ENCODE assay signal across 21 cellular contexts in genomic region chr1:59406437-59407164, GRCh38.
"Had no signal": no experiment of that assay in that cellular context is flagged by ENCODE, and none has a peak within 500 bp of the region (broad histone marks: within the 10 kb centered on the region; RNA-seq: fewer than 3 reads in every experiment).

No MANE protein-coding gene starts in this region.

- H2AFZ ChIP-seq: neural progenitor cell had no signal

- H3K27me3 ChIP-seq: colonic mucosa, esophagus squamous epithelium, gastroesophageal sphincter, neural progenitor cell, ovary, tibial artery, upper lobe of right lung, vagina had no signal

- H3K4me1 ChIP-seq: colonic mucosa, left ventricle myocardium inferior, vagina had no signal

- H3K4me3 ChIP-seq: colonic mucosa, esophagus squamous epithelium, gastroesophageal sphincter, left ventricle myocardium inferior, mucosa of descending colon, neural progenitor cell, ovary, smooth muscle cell, tibial artery, upper lobe of right lung, vagina had no signal

- H3K9me3 ChIP-seq: colonic mucosa, esophagus squamous epithelium, gastroesophageal sphincter, mucosa of descending colon, ovary, tibial artery, upper lobe of right lung, vagina had no signal

- H3K4me2 ChIP-seq: neural progenitor cell, smooth muscle cell had no signal

- ATAC-seq: gastroesophageal sphincter; mucosa of descending colon; naive thymus-derived CD8-positive, alpha-beta T cell; right cardiac atrium; stimulated activated memory B cell treated with anti-CD40 and anti-IgM and Interleukin-4, amounts not matched to agents 10 μg/mL and 1 μg/mL and 100 μg/mL, for 72 hours; upper lobe of right lung had no signal

- H3K9ac ChIP-seq: neural progenitor cell had no signal

- H3K36me3 ChIP-seq: colonic mucosa, esophagus squamous epithelium, gastroesophageal sphincter, left ventricle myocardium inferior, neural progenitor cell, ovary, tibial artery, upper lobe of right lung, vagina had no signal

- FAIRE-seq: keratinocyte had no signal

- DNase-seq: colonic mucosa; dermis blood vessel endothelial cell; esophagus squamous epithelium; foreskin fibroblast; immature natural killer cell; left ventricle myocardium inferior; mammary epithelial cell; mucosa of descending colon; naive thymus-derived CD8-positive, alpha-beta T cell; nucleus accumbens; ovary; right cardiac atrium; stimulated activated CD4-positive, alpha-beta T cell treated with anti-CD3 and anti-CD28 coated beads, Interleukin-4, amount 100 ng/mL, for 24 hours; tibial artery; upper lobe of right lung had no signal

- H3K27ac ChIP-seq: colonic mucosa, esophagus squamous epithelium, gastroesophageal sphincter, left ventricle myocardium inferior, neural progenitor cell, ovary, upper lobe of right lung, vagina had no signal
